1 cellular context compared by ENCODE assay signal in the genomic region with DNA sequence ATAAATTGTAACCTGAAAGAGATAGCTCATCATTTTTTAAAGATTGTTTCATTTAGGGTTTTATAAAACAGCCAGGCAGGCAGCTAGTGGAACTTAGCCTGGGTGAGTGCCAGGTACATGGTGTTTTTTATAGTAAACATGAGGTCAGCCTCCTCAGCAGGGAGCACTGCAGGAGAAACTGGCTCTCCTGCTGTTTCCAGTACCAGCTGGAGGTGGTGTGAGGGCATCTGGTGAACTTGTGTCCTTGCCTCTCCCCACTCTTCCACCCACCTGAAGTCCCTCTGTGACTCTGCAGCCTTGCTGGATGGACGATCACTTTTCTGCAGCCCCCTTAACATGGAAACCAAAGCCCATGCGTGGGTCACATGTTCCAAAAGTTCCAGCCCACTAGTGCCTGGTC.
TF ChIP-seq lines count a peak whose summit lies in the region.

No MANE protein-coding gene starts in this region.

TF ChIP-seq in Ishikawa, 13 proteins besides CTCF, POLR2A, EP300 and RAD21 (continued from another document):
- TF ChIP-seq YY1 (IDR thresholded peaks at IDR 0.05; ENCODE audit: low read depth) = no peak
- TF ChIP-seq FOXM1 (IDR thresholded peaks at IDR 0.05; ENCODE audit: borderline replicate concordance, low read depth) = no peak
- peak; percentile 91 for TF ChIP-seq TCF12 (IDR thresholded peaks at IDR 0.05; ENCODE audit: low read depth)
- TF ChIP-seq CEBPB (IDR thresholded peaks at IDR 0.05) = no peak
